8 cellular contexts compared by ENCODE assay signal in genomic region chr7:50679218-50680007, GRCh38.
A peak's percentile ranks its signal among the peaks of the same experiment; 100 is the strongest.
DNase-seq lines count a peak whose midpoint lies in the region; ATAC-seq, FAIRE-seq and TF ChIP-seq lines count a peak whose summit lies in the region.

No MANE protein-coding gene starts in this region.

- no peak overlapping the region for H2AFZ ChIP-seq in GM12878 (ENCODE audit: control insufficient read depth, low read depth, low read length)

- no peaks in the 10 kb centered on the region for H3K9me3 ChIP-seq in A673 (ENCODE audit: low read depth, low read length, poor library complexity, severe bottlenecking)
- no peaks in the 10 kb centered on the region for H3K9me3 ChIP-seq in GM12878 (replicated peaks; ENCODE audit: control insufficient read depth, insufficient read depth, low read length)
- H3K9me3 ChIP-seq in uterus = no peaks in the 10 kb centered on the region

- H3K4me1 ChIP-seq in A673 (ENCODE audit: insufficient read depth, low read length, poor library complexity, severe bottlenecking) (no peaks in the 10 kb centered on the region), GM12878 (ENCODE audit: control insufficient read depth, insufficient read depth, low read length) (no peaks in the 10 kb centered on the region), uterus (no peaks in the 10 kb centered on the region)

- ATAC-seq in GM18508 (IDR thresholded peaks at IDR 0.05; ENCODE audit: insufficient read depth, unreplicated experiment) = peak; percentile 61
- peak; percentile 62 for ATAC-seq in HG03196 (IDR thresholded peaks at IDR 0.05; ENCODE audit: unreplicated experiment)
- peak; percentile 80 for ATAC-seq in GM12878

- H3K79me2 ChIP-seq in GM12878 (ENCODE audit: control insufficient read depth, insufficient read depth, low read length) = no peaks in the 10 kb centered on the region

- POLR2A ChIA-PET in A673 (lab: Charles Lee; ENCODE audit: low non-redundant PET) (no interaction called here), GM12878 (lab: Charles Lee) (no interaction called here)

- peak; percentile 71 for TF ChIP-seq RAD21 in GM12878 (IDR thresholded peaks at IDR 0.05; ENCODE audit: insufficient read depth, low read depth, low read length)

- no peaks in the 10 kb centered on the region for H3K36me3 ChIP-seq in A673 (ENCODE audit: insufficient read depth, low read length, poor library complexity, severe bottlenecking)
- H3K36me3 ChIP-seq in GM12878 (ENCODE audit: control insufficient read depth in 2 of 2, insufficient read depth in 2 of 2, low read length in 1 of 2) = no peaks in the 10 kb centered on the region
- no peaks in the 10 kb centered on the region for H3K36me3 ChIP-seq in kidney epithelial cell (ENCODE audit: control insufficient read depth, insufficient read depth, low read length)
- no peaks in the 10 kb centered on the region for H3K36me3 ChIP-seq in uterus

- in situ Hi-C loops in GM12878 (cut with MboI) = loop anchor here (5.0 to 10.0 kb wide), 2 partner anchors 212 to 585 kb away; partner anchors contain the start of gene ZPBP

- H3K4me3 ChIP-seq in A673 (ENCODE audit: low read depth, low read length, poor library complexity, severe bottlenecking) (no peak overlapping the region), GM12878 (no peak overlapping the region), kidney epithelial cell (ENCODE audit: low read depth, low read length) (no peak overlapping the region), uterus (no peak overlapping the region)

- BruUV-seq in A673 (replicated peaks; lab: Mats Ljungman, UMichigan) = no TSS peak
- no TSS peak for BruUV-seq in GM12878 (replicated peaks; lab: Mats Ljungman, UMichigan)

- H3K27ac ChIP-seq in A673 (ENCODE audit: low read depth, low read length, poor library complexity, severe bottlenecking) (no peak overlapping the region), GM12878 (ENCODE audit: control insufficient read depth, insufficient read depth) (no peak overlapping the region), uterus (peak overlapping the region in 1 of 2 donors; percentile 20)

- CTCF ChIA-PET in A673 (lab: Charles Lee) (no interaction called here), GM12878 (lab: Yijun Ruan, JAX) (interaction anchor here (1.0 to 1.5 kb wide), 4 partner anchors 48 to 587 kb away, joined by 3 to 10 read pairs (median 5); no protein-coding TSS in a partner anchor)

- intact Hi-C loops in A673 (cut with micrococcal nuclease; ENCODE audit: unreplicated experiment) = loop anchor here (2.0 to 5.0 kb wide), 2 partner anchors 212 to 587 kb away; partner anchors contain the start of gene ZPBP
- intact Hi-C loops in GM12878 (cut with micrococcal nuclease; ENCODE audit: unreplicated experiment) = loop anchor here (1.0 to 2.0 kb wide), 4 partner anchors 65 to 587 kb away; no protein-coding TSS in a partner anchor
- intact Hi-C loops in uterus (cut with DNase I; ENCODE audit: low total_unique reads) = loop anchor here (10.0 kb wide), 1 partner anchor 205 kb away; no protein-coding TSS in a partner anchor

- SMC1A ChIA-PET in GM12878 (lab: Charles Lee; ENCODE audit: uncharacterized antibody, unreplicated experiment) = interaction anchor here (0.6 to 3.0 kb wide), 4 partner anchors 25 to 587 kb away, joined by 3 to 14 read pairs (median 4); no protein-coding TSS in a partner anchor

- TF ChIP-seq POLR2A in GM12878 (IDR thresholded peaks at IDR 0.05; ENCODE audit: low read depth, low read length) = no peak
- TF ChIP-seq POLR2A in uterus (IDR thresholded peaks at IDR 0.05) = no peak

- H3K27me3 ChIP-seq in A673 (replicated peaks; ENCODE audit: insufficient read depth, low read depth, low read length, poor library complexity) (peaks cover 11% of the 10 kb centered on the region), GM12878 (replicated peaks in 1 of 2; ENCODE audit: control insufficient read depth in 2 of 2, insufficient read depth in 2 of 2, low read length in 1 of 2) (peaks cover 4 to 10% of the 10 kb centered on the region in 2 experiments; a peak in 3 of 4 replicates), kidney epithelial cell (ENCODE audit: control insufficient read depth, insufficient read depth, low read length) (no peaks in the 10 kb centered on the region), uterus (no peaks in the 10 kb centered on the region)

- WGBS in GM12878 (ENCODE audit: insufficient coverage, insufficient replicate concordance, low lambda C conversion rate, missing lambda C conversion rate) = under 1% methylated on average over 7 of the region's 7 CpGs

- RAD21 ChIA-PET in GM12878 (lab: Charles Lee; ENCODE audit: unreplicated experiment) = interaction anchor here (0.7 to 2.7 kb wide), 4 partner anchors 211 to 587 kb away, joined by 3 to 8 read pairs (median 4); no protein-coding TSS in a partner anchor

- H3K4me2 ChIP-seq in GM12878 (ENCODE audit: control insufficient read depth, insufficient read depth) = no peak overlapping the region

- H3K9ac ChIP-seq in GM12878 (ENCODE audit: control insufficient read depth, insufficient read depth, low read length) = no peak overlapping the region

- FAIRE-seq in GM12878 (lab: Jason Lieb, UNC) = peak; percentile 94

- TF ChIP-seq CTCF in A673 (conservative IDR thresholded peaks at IDR 0.05; ENCODE audit: low read depth, low read length) (peak; percentile 40; the same call in 1 of the 2 replicates), GM12878 (IDR thresholded peaks at IDR 0.05 in 2 of 3, conservative IDR thresholded peaks at IDR 0.05 in 1 of 3; ENCODE audit: control insufficient read depth in 2 of 3, extremely low read depth in 1 of 3, insufficient read depth in 1 of 3, low read depth in 3 of 3, low read length in 3 of 3) (peak; percentile 29 to 55 (median 40); a peak in 4 of 6 replicates), kidney epithelial cell (IDR thresholded peaks at IDR 0.05; ENCODE audit: insufficient read depth, low read length, poor library complexity, severe bottlenecking) (peak; percentile 10), uterus (IDR thresholded peaks at IDR 0.05) (peak; percentile 35 to 61 (median 54))

- H4K20me1 ChIP-seq in GM12878 (ENCODE audit: control insufficient read depth, insufficient read depth) = no peaks in the 10 kb centered on the region

- DNase-seq in A673 (ENCODE audit: low spot score) (peak; percentile 55), NCI-H446 treated with DMSO at 0.1 percent for 48 hours (lab: John Stamatoyannopoulos, UW) (peak; percentile 51), GM12878 (ENCODE audit: low read depth, low spot score) (no peak), kidney epithelial cell (ENCODE audit: low read depth) (no peak), uterus (no peak)
- no peak for DNase-seq in stimulated activated CD4-positive, alpha-beta T cell treated with anti-CD3 and anti-CD28 coated beads, Interleukin-2, amount 100 ng/mL, for 48 hours

- TF ChIP-seq EP300 in GM12878 (IDR thresholded peaks at IDR 0.05; ENCODE audit: borderline replicate concordance in 1 of 2, control insufficient read depth in 1 of 2, low read depth in 2 of 2, low read length in 2 of 2) = no peak

TF ChIP-seq in GM12878, 131 proteins besides CTCF, POLR2A, EP300 and RAD21:
- TF ChIP-seq SMC3 (IDR thresholded peaks at IDR 0.05; ENCODE audit: borderline replicate concordance, low read length) (peak; percentile 70; the same call in 1 of the 2 replicates), ETV6 (conservative IDR thresholded peaks at IDR 0.05 in 1 of 2, IDR thresholded peaks at IDR 0.05 in 1 of 2; ENCODE audit: borderline replicate concordance in 1 of 2, low read depth in 1 of 2) (no peak), RELA (IDR thresholded peaks at IDR 0.05; ENCODE audit: borderline replicate concordance, partially characterized antibody) (no peak)

Comparison
In these comparisons a context has a peak if more than half of its experiments do, and no peak if none do; other contexts are left out.
1. DNase-seq: peak in A673 (single experiment) and NCI-H446 treated with DMSO at 0.1 percent for 48 hours (single experiment); none in GM12878 (single experiment), kidney epithelial cell (single experiment), uterus (0 of 2) and stimulated activated CD4-positive, alpha-beta T cell treated with anti-CD3 and anti-CD28 coated beads, Interleukin-2, amount 100 ng/mL, for 48 hours (0 of 2).
2. Peak in every context shown above with its lines, with median percentiles within 50 percentile points of each other: CTCF ChIP-seq and ATAC-seq.